ENCODE assay signal across 2 cellular contexts in genomic region chr19:7894612-7895309, GRCh38.
TF ChIP-seq lines count a peak whose summit lies in the region.

No MANE protein-coding gene starts in this region.

TF ChIP-seq in A549, 52 proteins besides CTCF, POLR2A, EP300 and RAD21:
- TF ChIP-seq HDAC2 (IDR thresholded peaks at IDR 0.05), result no peak
- no peak for TF ChIP-seq CBX8 (IDR thresholded peaks at IDR 0.05)
- no peak for TF ChIP-seq SREBF2 (IDR thresholded peaks at IDR 0.05)
- TF ChIP-seq HMGXB4 (CRISPR knock-in tag; IDR thresholded peaks at IDR 0.05; ENCODE audit: borderline replicate concordance), result no peak
- no peak for TF ChIP-seq TFCP2L1 (CRISPR knock-in tag; IDR thresholded peaks at IDR 0.05)
- no peak for TF ChIP-seq ELK1 (IDR thresholded peaks at IDR 0.05; ENCODE audit: low read depth, low read length)
- TF ChIP-seq E2F6 (IDR thresholded peaks at IDR 0.05; ENCODE audit: borderline replicate concordance, low read depth), result no peak
- no peak for TF ChIP-seq HES2 (IDR thresholded peaks at IDR 0.05)
- no peak for TF ChIP-seq FOSL2 (IDR thresholded peaks at IDR 0.05)
- TF ChIP-seq FOSL2 (CRISPR knock-in tag; IDR thresholded peaks at IDR 0.05), result no peak
- TF ChIP-seq RFX5 (IDR thresholded peaks at IDR 0.05), result no peak
- no peak for TF ChIP-seq BHLHE40 (IDR thresholded peaks at IDR 0.05; ENCODE audit: low read depth, low read length)
- TF ChIP-seq JUNB (IDR thresholded peaks at IDR 0.05), result no peak
- TF ChIP-seq NR3C1 (IDR thresholded peaks at IDR 0.05), result no peak
- TF ChIP-seq RCOR1 (IDR thresholded peaks at IDR 0.05; ENCODE audit: low read depth, low read length), result no peak
- no peak for TF ChIP-seq CHD4 (IDR thresholded peaks at IDR 0.05; ENCODE audit: borderline replicate concordance)
- no peak for TF ChIP-seq KDM1A (IDR thresholded peaks at IDR 0.05; ENCODE audit: low read depth)
- TF ChIP-seq ZFP36 (IDR thresholded peaks at IDR 0.05; ENCODE audit: borderline replicate concordance, partially characterized antibody), result no peak
- no peak for TF ChIP-seq ZSCAN20 (CRISPR knock-in tag; IDR thresholded peaks at IDR 0.05)

TF ChIP-seq in H1, 55 proteins besides CTCF, POLR2A, EP300 and RAD21:
- TF ChIP-seq CEBPB (IDR thresholded peaks at IDR 0.05; ENCODE audit: low read depth, low read length), result no peak
- no peak for TF ChIP-seq CTBP2 (IDR thresholded peaks at IDR 0.05; ENCODE audit: borderline replicate concordance, insufficient read depth, insufficient read length, low read length)
- TF ChIP-seq SIN3A (conservative IDR thresholded peaks at IDR 0.05 in 1 of 2, IDR thresholded peaks at IDR 0.05 in 1 of 2; ENCODE audit: low read depth in 1 of 2, low read length in 2 of 2), result no peak
- TF ChIP-seq KDM1A (IDR thresholded peaks at IDR 0.05; ENCODE audit: borderline replicate concordance, low read length), result no peak
